ENCODE assay signal across 20 cellular contexts in genomic region chr17:29162909-29163341, GRCh38. TPM values are rescaled to one million over a fixed set of nuclear protein-coding genes. Genes with fewer than 3 reads are reported as not detected.
DNase-seq lines count a peak whose midpoint lies in the region; ATAC-seq lines count a peak whose summit lies in the region.
"Had no signal": no experiment of that assay in that cellular context is flagged by ENCODE, and none has a peak within 500 bp of the region (broad histone marks: within the 10 kb centered on the region; RNA-seq: fewer than 3 reads in every experiment).

No MANE protein-coding gene starts in this region.

- WGBS in mesendoderm (ENCODE audit: extremely low coverage, insufficient coverage, low lambda C conversion rate) = no CpG with 5 or more reads among the region's 6 CpGs

- H3K4me1 ChIP-seq in Karpas-422 (ENCODE audit: low read length) = peaks cover 8% of the 10 kb centered on the region; the same call in 1 of the 2 replicates
- H3K4me1 ChIP-seq in mesendoderm (ENCODE audit: control insufficient read depth, low read depth, low read length) = no peaks in the 10 kb centered on the region

- H2AFZ ChIP-seq in Karpas-422 (ENCODE audit: low read length) = no peak overlapping the region

- no peak overlapping the region for H3K18ac ChIP-seq in mesendoderm (ENCODE audit: low read length)

- H4K8ac ChIP-seq in mesendoderm (ENCODE audit: low read depth, low read length) = no peak overlapping the region

- H4K20me1 ChIP-seq in Karpas-422 (ENCODE audit: insufficient read depth, low read depth, low read length) = no peaks in the 10 kb centered on the region

- H3K4me2 ChIP-seq in Karpas-422 (ENCODE audit: low read depth, low read length, poor library complexity, severe bottlenecking) = no peak overlapping the region
- H3K4me2 ChIP-seq in mesendoderm (ENCODE audit: low read length) = no peak overlapping the region
- H3K4me2 ChIP-seq: KMS-11 had no signal

- no peaks in the 10 kb centered on the region for H3K36me3 ChIP-seq in Karpas-422 (ENCODE audit: insufficient read depth, low read length)
- no peaks in the 10 kb centered on the region for H3K36me3 ChIP-seq in mesendoderm (ENCODE audit: control insufficient read depth, insufficient read depth, low read length)
- H3K36me3 ChIP-seq: prostate gland had no signal

- DNase-seq in A172 (ENCODE audit: low spot score) (peak; percentile 40), HUDEP-2 (lab: John Stamatoyannopoulos, UW; ENCODE audit: unreplicated experiment in 76 of 76) (peak in 48 of 76 experiments; percentile 12 to 68 (median 37)), SK-N-DZ (ENCODE audit: low spot score) (peak; percentile 87), iPS-NIHi7 (ENCODE audit: extremely low spot score) (peak; percentile 4), Karpas-422 (no peak), DMS53 (lab: John Stamatoyannopoulos, UW) (no peak), mesendoderm (no peak)
- DNase-seq in stimulated activated naive CD8-positive, alpha-beta T cell treated with anti-CD3 and anti-CD28 coated beads, Interleukin-15, amount 100 ng/mL, for 72 hours = no peak
- DNase-seq: activated CD4-positive, CD25-positive, alpha-beta regulatory T cell; activated gamma-delta T cell; cortex of kidney; heart right ventricle; kidney glomerular epithelial cell; NCI-H1436; NCI-H526 treated with DMSO at 0.1 percent for 48 hours; T-cell had no signal

- H4K5ac ChIP-seq in mesendoderm (ENCODE audit: low read length) = no peak overlapping the region

- H3K27me3 Mint-ChIP-seq in stimulated activated naive CD8-positive, alpha-beta T cell treated with anti-CD3 and anti-CD28 coated beads, Interleukin-15, amount 100 ng/mL, for 72 hours = no peaks in the 10 kb centered on the region
- H3K27me3 Mint-ChIP-seq: T-cell had no signal

- H3K27ac Mint-ChIP-seq in stimulated activated naive CD8-positive, alpha-beta T cell treated with anti-CD3 and anti-CD28 coated beads, Interleukin-15, amount 100 ng/mL, for 72 hours = peak overlapping the region in 1 of 2 donors; percentile 83
- H3K27ac Mint-ChIP-seq: T-cell had no signal

- no peak overlapping the region for H3K4me3 Mint-ChIP-seq in stimulated activated naive CD8-positive, alpha-beta T cell treated with anti-CD3 and anti-CD28 coated beads, Interleukin-15, amount 100 ng/mL, for 72 hours
- H3K4me3 Mint-ChIP-seq: T-cell had no signal

- H3K23ac ChIP-seq in mesendoderm (ENCODE audit: low read length) = no peak overlapping the region

- H2BK5ac ChIP-seq in mesendoderm (ENCODE audit: low read length) = no peak overlapping the region

- H3K79me1 ChIP-seq in mesendoderm (ENCODE audit: low read length) = no peaks in the 10 kb centered on the region

- H3K9me3 Mint-ChIP-seq in stimulated activated naive CD8-positive, alpha-beta T cell treated with anti-CD3 and anti-CD28 coated beads, Interleukin-15, amount 100 ng/mL, for 72 hours = no peaks in the 10 kb centered on the region
- H3K9me3 Mint-ChIP-seq: T-cell had no signal

- H3K9me3 ChIP-seq in Karpas-422 (ENCODE audit: low read length) = no peaks in the 10 kb centered on the region
- H3K9me3 ChIP-seq: Caco-2, heart right ventricle, prostate gland, vagina had no signal

- no peaks in the 10 kb centered on the region for H3K27me3 ChIP-seq in Karpas-422 (ENCODE audit: low read length)
- no peaks in the 10 kb centered on the region for H3K27me3 ChIP-seq in mesendoderm (ENCODE audit: insufficient read depth, low read length, poor library complexity)
- H3K27me3 ChIP-seq: heart right ventricle, vagina had no signal

- no peak for ATAC-seq in stimulated activated naive CD8-positive, alpha-beta T cell treated with anti-CD3 and anti-CD28 coated beads, Interleukin-15, amount 100 ng/mL, for 72 hours
- ATAC-seq: T-cell had no signal

- no peak overlapping the region for H2BK120ac ChIP-seq in mesendoderm (ENCODE audit: low read depth, low read length)

- peaks cover 17% of the 10 kb centered on the region for H3K4me1 Mint-ChIP-seq in stimulated activated naive CD8-positive, alpha-beta T cell treated with anti-CD3 and anti-CD28 coated beads, Interleukin-15, amount 100 ng/mL, for 72 hours

- H2BK15ac ChIP-seq in mesendoderm (replicated peaks; ENCODE audit: low read depth) = no peak overlapping the region

- no peak overlapping the region for H3K4ac ChIP-seq in mesendoderm (ENCODE audit: low read depth, low read length)

- H3K56ac ChIP-seq in mesendoderm (ENCODE audit: low read length) = no peak overlapping the region

- H3K4me3 ChIP-seq in Karpas-422 (ENCODE audit: low read length) = no peak overlapping the region
- H3K4me3 ChIP-seq in mesendoderm (ENCODE audit: low read length) = no peak overlapping the region
- H3K4me3 ChIP-seq: heart right ventricle, prostate gland, vagina had no signal

- no peaks in the 10 kb centered on the region for H3K9me2 ChIP-seq in Karpas-422 (replicated peaks; ENCODE audit: insufficient read depth, low read length)

- no peak overlapping the region for H2AK5ac ChIP-seq in mesendoderm (ENCODE audit: low read length)

- H3K9ac ChIP-seq in Karpas-422 (ENCODE audit: low read length) (no peak overlapping the region), mesendoderm (ENCODE audit: low read length) (no peak overlapping the region)
- H3K9ac ChIP-seq: KMS-11 had no signal

- H3K79me2 ChIP-seq in Karpas-422 (ENCODE audit: low read length) (no peaks in the 10 kb centered on the region), mesendoderm (ENCODE audit: control insufficient read depth, insufficient read depth, low read length) (no peaks in the 10 kb centered on the region)

- H3K27ac ChIP-seq in Karpas-422 (ENCODE audit: low read length) (no peak overlapping the region), mesendoderm (ENCODE audit: low read depth, low read length) (no peak overlapping the region)
- H3K27ac ChIP-seq: KMS-11, prostate gland, vagina had no signal

RNA-seq across cellular contexts. Expression of gene MYO18A, which starts 17.3 kb away (rescaled TPM):
- total RNA-seq in A172 (2014; rRNA removed; shearing (Covaris generic)) = 35.8 and 43.9 TPM in 2 replicates
- polyA plus RNA-seq in SK-N-DZ (2014; cell fraction: cytosol; rRNA removed) = 13.9 and 15.3 TPM in 2 replicates
- polyA plus RNA-seq in SK-N-DZ (2014; cell fraction: nucleus; rRNA removed) = 20.9 and 42.8 TPM in 2 replicates
- 16.4 and 54.6 TPM in 2 replicates for total RNA-seq in Karpas-422 (2014; rRNA removed; shearing (Covaris generic); ENCODE audit: low replicate concordance)
- polyA plus RNA-seq in mesendoderm (2013, experiment 1 of 2) = 12.7 TPM
- polyA plus RNA-seq in mesendoderm (2013, experiment 2 of 2) = 11.4 TPM

Comparison
In these comparisons a context has a peak if more than half of its experiments do, and no peak if none do; other contexts are left out.
1. DNase-seq: peak in A172 (single experiment), HUDEP-2 (48 of 76), SK-N-DZ (single experiment) and iPS-NIHi7 (single experiment); none in Karpas-422 (single experiment), DMS53 (single experiment), stimulated activated naive CD8-positive, alpha-beta T cell treated with anti-CD3 and anti-CD28 coated beads, Interleukin-15, amount 100 ng/mL, for 72 hours (0 of 2) and mesendoderm (single experiment).